Comparison of ENCODE assay signal across 19 cellular contexts in genomic region chr7:76149847-76150691, GRCh38. TPM values are rescaled to one million over a fixed set of nuclear protein-coding genes. Genes with fewer than 3 reads are reported as not detected.
A peak's percentile ranks its signal among the peaks of the same experiment; 100 is the strongest.
DNase-seq lines count a peak whose midpoint lies in the region; ATAC-seq, FAIRE-seq and TF ChIP-seq lines count a peak whose summit lies in the region.
"Had no signal": no experiment of that assay in that cellular context is flagged by ENCODE, and none has a peak within 500 bp of the region (broad histone marks: within the 10 kb centered on the region; RNA-seq: fewer than 3 reads in every experiment).

No MANE protein-coding gene starts in this region.

- H3K4me2 ChIP-seq in neural progenitor cell: no peak overlapping the region

- H3K27ac Mint-ChIP-seq in neural progenitor cell: no peak overlapping the region
- H3K27ac Mint-ChIP-seq: stimulated activated memory B cell treated with anti-CD40 and anti-IgM and Interleukin-4, amounts not matched to agents 10 μg/mL and 1 μg/mL and 100 μg/mL, for 72 hours had no signal

- no peaks in the 10 kb centered on the region for H3K9me3 ChIP-seq in KOPT-K1 (ENCODE audit: insufficient read depth, low read length, poor library complexity, severe bottlenecking)
- H3K9me3 ChIP-seq in neural progenitor cell (ENCODE audit: low read depth): no peaks in the 10 kb centered on the region
- H3K9me3 ChIP-seq: neutrophil had no signal

- H2AFZ ChIP-seq in neural progenitor cell (replicated peaks): peak overlapping the region; percentile 52

- TF ChIP-seq CTCF in dorsolateral prefrontal cortex (IDR thresholded peaks at IDR 0.05 in 54 of 56, conservative IDR thresholded peaks at IDR 0.05 in 2 of 56; ENCODE audit: low read depth in 1 of 56, partially characterized antibody in 56 of 56) (no peak), neural progenitor cell (IDR thresholded peaks at IDR 0.05) (no peak)

- no peaks in the 10 kb centered on the region for H3K79me2 ChIP-seq in neural progenitor cell (ENCODE audit: low read depth)

- H4K20me1 ChIP-seq in neural progenitor cell (ENCODE audit: low read depth): no peaks in the 10 kb centered on the region

- H3K27me3 ChIP-seq in dorsolateral prefrontal cortex: no peaks in the 10 kb centered on the region
- no peaks in the 10 kb centered on the region for H3K27me3 ChIP-seq in neural progenitor cell

- H3K4me3 ChIP-seq in dorsolateral prefrontal cortex: peak overlapping the region in 54 of 59 donors; percentile 4 to 58 (median 43)
- no peak overlapping the region for H3K4me3 ChIP-seq in neural progenitor cell
- H3K4me3 ChIP-seq: lung had no signal

- no peaks in the 10 kb centered on the region for H3K36me3 Mint-ChIP-seq in neural progenitor cell
- H3K36me3 Mint-ChIP-seq: stimulated activated memory B cell treated with anti-CD40 and anti-IgM and Interleukin-4, amounts not matched to agents 10 μg/mL and 1 μg/mL and 100 μg/mL, for 72 hours had no signal

- DNase-seq in DMS79 treated with DMSO at 0.1 percent for 48 hours (lab: John Stamatoyannopoulos, UW) (peak; percentile 3), DMS79 (lab: John Stamatoyannopoulos, UW) (no peak), dorsolateral prefrontal cortex (peak in 2 of 10 donors; percentile 46 to 71), neural progenitor cell (ENCODE audit: low spot score) (no peak), AG08395 (ENCODE audit: low spot score) (no peak), urothelium cell line (ENCODE audit: low spot score) (no peak)
- DNase-seq: activated CD4-positive, alpha-beta T cell treated with anti-CD3 and anti-CD28 coated beads for 1 hour; activated CD8-positive, alpha-beta memory T cell treated with anti-CD3 and anti-CD28 coated beads, Interleukin-2, amount 50 U/mL, for 4 hours; activated naive CD4-positive, alpha-beta T cell treated with Interleukin-2 at 50 U/mL for 16 hours; KBM-7; NCI-H1105; SIG-M5; trophoblast cell had no signal

- H3K27me3 Mint-ChIP-seq in neural progenitor cell (ENCODE audit: insufficient read depth, low read depth): no peaks in the 10 kb centered on the region
- H3K27me3 Mint-ChIP-seq: stimulated activated memory B cell treated with anti-CD40 and anti-IgM and Interleukin-4, amounts not matched to agents 10 μg/mL and 1 μg/mL and 100 μg/mL, for 72 hours had no signal

- no peak overlapping the region for H3K9ac ChIP-seq in neural progenitor cell

- ATAC-seq in HG03565 (IDR thresholded peaks at IDR 0.05; ENCODE audit: unreplicated experiment): no peak
- ATAC-seq: stimulated activated memory B cell treated with anti-CD40 and anti-IgM and Interleukin-4, amounts not matched to agents 10 μg/mL and 1 μg/mL and 100 μg/mL, for 72 hours had no signal

- no peak for FAIRE-seq in urothelium cell line (lab: Jason Lieb, UNC)

- H3K4me1 ChIP-seq in neural progenitor cell: no peaks in the 10 kb centered on the region

- H3K4me1 Mint-ChIP-seq in neural progenitor cell: peaks cover 3% of the 10 kb centered on the region
- H3K4me1 Mint-ChIP-seq: stimulated activated memory B cell treated with anti-CD40 and anti-IgM and Interleukin-4, amounts not matched to agents 10 μg/mL and 1 μg/mL and 100 μg/mL, for 72 hours had no signal

- H3K27ac ChIP-seq in KOPT-K1 (ENCODE audit: low read depth, low read length, poor library complexity, severe bottlenecking): peak overlapping the region; percentile 14
- H3K27ac ChIP-seq in dorsolateral prefrontal cortex: peak overlapping the region in 22 of 59 donors; percentile 0 to 69 (median 28)
- H3K27ac ChIP-seq in neural progenitor cell: no peak overlapping the region
- H3K27ac ChIP-seq: 22Rv1, neutrophil had no signal

- intact Hi-C loops in dorsolateral prefrontal cortex (cut with DNase I): no loop called here

- no peak overlapping the region for H3K4me3 Mint-ChIP-seq in neural progenitor cell
- H3K4me3 Mint-ChIP-seq: stimulated activated memory B cell treated with anti-CD40 and anti-IgM and Interleukin-4, amounts not matched to agents 10 μg/mL and 1 μg/mL and 100 μg/mL, for 72 hours had no signal

- H3F3A ChIP-seq in neural progenitor cell (ENCODE audit: low read depth): no peaks in the 10 kb centered on the region

- H3K9me3 Mint-ChIP-seq in neural progenitor cell: no peaks in the 10 kb centered on the region
- H3K9me3 Mint-ChIP-seq: stimulated activated memory B cell treated with anti-CD40 and anti-IgM and Interleukin-4, amounts not matched to agents 10 μg/mL and 1 μg/mL and 100 μg/mL, for 72 hours had no signal

- H3K36me3 ChIP-seq in KOPT-K1 (ENCODE audit: insufficient read depth, low read length): no peaks in the 10 kb centered on the region
- H3K36me3 ChIP-seq in neural progenitor cell: no peaks in the 10 kb centered on the region
- H3K36me3 ChIP-seq: neutrophil had no signal

RNA-seq across cellular contexts. Expression of gene SRRM3, which starts 51.6 kb away (rescaled TPM):
- 100 to 1,000 TPM in 66 of 120 experiments, 10 to 100 TPM in 54; 26.3 to 163 (median 102) TPM for total RNA-seq in dorsolateral prefrontal cortex
- total RNA-seq in neural progenitor cell (ENCODE audit: low replicate concordance): 2.2 and 4.6 TPM in 2 replicates
